2 cellular contexts compared by ENCODE assay signal in the genomic region with DNA sequence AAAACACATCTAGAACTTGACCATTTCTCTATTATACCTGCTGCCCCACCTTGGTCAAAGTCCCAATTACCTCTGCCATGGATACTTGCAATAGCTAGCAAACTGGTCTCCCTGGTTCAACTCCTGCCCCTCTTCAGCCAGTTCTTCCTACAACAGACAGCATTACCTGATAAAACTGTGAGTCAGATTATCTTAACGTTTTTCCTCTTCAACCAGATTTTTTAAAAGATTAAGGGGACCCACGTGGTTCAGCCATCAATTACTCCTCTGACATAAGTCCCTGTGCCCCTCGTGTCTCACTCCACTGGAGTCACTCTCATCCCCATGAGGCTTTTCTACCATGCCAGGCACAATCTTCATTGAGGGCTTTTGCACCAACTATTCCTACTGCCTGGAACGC.
TF ChIP-seq lines count a peak whose summit lies in the region.

No MANE protein-coding gene starts in this region.

TF ChIP-seq in GM23338, 12 proteins besides CTCF, POLR2A, EP300 and RAD21 (continues in another document):
- no peak for TF ChIP-seq ZNF462 (CRISPR knock-in tag; IDR thresholded peaks at IDR 0.05)
- no peak for TF ChIP-seq EZH2phosphoT487 (IDR thresholded peaks at IDR 0.05; ENCODE audit: unreplicated experiment)
- TF ChIP-seq STAT1 (IDR thresholded peaks at IDR 0.05; ENCODE audit: unreplicated experiment): no peak
- no peak for TF ChIP-seq EZH2 (IDR thresholded peaks at IDR 0.05; ENCODE audit: low read depth, unreplicated experiment)
- TF ChIP-seq CREB1 (CRISPR knock-in tag; IDR thresholded peaks at IDR 0.05; ENCODE audit: low read depth): no peak
- TF ChIP-seq ZNF331 (CRISPR knock-in tag; IDR thresholded peaks at IDR 0.05; ENCODE audit: low read depth): no peak
- TF ChIP-seq REST (IDR thresholded peaks at IDR 0.05; ENCODE audit: unreplicated experiment): no peak
- no peak for TF ChIP-seq POLR2AphosphoS5 (IDR thresholded peaks at IDR 0.05; ENCODE audit: low read depth)
- TF ChIP-seq JUNB (IDR thresholded peaks at IDR 0.05; ENCODE audit: unreplicated experiment): no peak
- no peak for TF ChIP-seq NANOG (IDR thresholded peaks at IDR 0.05; ENCODE audit: borderline replicate concordance)
- TF ChIP-seq ZNF114 (CRISPR knock-in tag; IDR thresholded peaks at IDR 0.05): no peak

TF ChIP-seq in SK-N-SH, 30 proteins besides CTCF, POLR2A, EP300 and RAD21:
- TF ChIP-seq GABPA (IDR thresholded peaks at IDR 0.05; ENCODE audit: low read depth) (no peak), GATA2 (CRISPR knock-in tag; IDR thresholded peaks at IDR 0.05) (no peak), JUND (IDR thresholded peaks at IDR 0.05) (no peak), REST (IDR thresholded peaks at IDR 0.05; ENCODE audit: low read depth, low read length) (no peak), MXI1 (IDR thresholded peaks at IDR 0.05; ENCODE audit: low read depth, low read length) (no peak), PBX3 (IDR thresholded peaks at IDR 0.05) (no peak), EZH2phosphoT487 (IDR thresholded peaks at IDR 0.05; ENCODE audit: borderline replicate concordance, low read depth) (no peak), TCF12 (IDR thresholded peaks at IDR 0.05) (no peak), ZBTB33 (IDR thresholded peaks at IDR 0.05; ENCODE audit: borderline replicate concordance, low read depth) (no peak), ELF1 (IDR thresholded peaks at IDR 0.05) (no peak), FOSL2 (IDR thresholded peaks at IDR 0.05; ENCODE audit: borderline replicate concordance, low read depth) (no peak), RFX5 (IDR thresholded peaks at IDR 0.05; ENCODE audit: low read length) (no peak), RXRA (IDR thresholded peaks at IDR 0.05; ENCODE audit: borderline replicate concordance, low read depth) (no peak), NRF1 (IDR thresholded peaks at IDR 0.05; ENCODE audit: low read depth, low read length) (no peak)
